Comparison of ENCODE assay signal across 11 cellular contexts in genomic region chr4:170008376-170008775, GRCh38. TPM values are rescaled to one million over a fixed set of nuclear protein-coding genes. Genes with fewer than 3 reads are reported as not detected.
DNase-seq lines count a peak whose midpoint lies in the region; ATAC-seq, FAIRE-seq and TF ChIP-seq lines count a peak whose summit lies in the region.
"Had no signal": no experiment of that assay in that cellular context is flagged by ENCODE, and none has a peak within 500 bp of the region (broad histone marks: within the 10 kb centered on the region; RNA-seq: fewer than 3 reads in every experiment).

No MANE protein-coding gene starts in this region.

- H3K27ac Mint-ChIP-seq in chondrocyte (ENCODE audit: unreplicated experiment) (no peak overlapping the region), nephron progenitor cell (no peak overlapping the region)

- WGBS in right cardiac atrium, result 83% methylated on average over 3 of the region's 3 CpGs

- no peak for DNase-seq in AG04449 (ENCODE audit: low read depth, low spot score)
- peak; percentile 7 for DNase-seq in HTR-8/SVneo (ENCODE audit: insufficient read length, low spot score)
- DNase-seq in chondrocyte (ENCODE audit: low spot score), result no peak
- no peak for DNase-seq in nephron progenitor cell
- no peak for DNase-seq in right atrium auricular region (ENCODE audit: low spot score)
- no peak for DNase-seq in mucosa of gallbladder (ENCODE audit: low spot score)
- DNase-seq in right cardiac atrium, result no peak
- DNase-seq: Caco-2, NCI-H2227 treated with DMSO at 0.1 percent for 48 hours, testis had no signal

- peaks cover 12% of the 10 kb centered on the region for H3K4me1 Mint-ChIP-seq in chondrocyte (ENCODE audit: low read depth)
- peaks cover 17% of the 10 kb centered on the region for H3K4me1 Mint-ChIP-seq in nephron progenitor cell

- H3K4me1 ChIP-seq in right atrium auricular region (peaks cover 0 to 5% of the 10 kb centered on the region in 2 donors), right cardiac atrium (ENCODE audit: control insufficient read depth, insufficient read depth, low read length) (no peaks in the 10 kb centered on the region)
- H3K4me1 ChIP-seq: Caco-2 had no signal

- H3K36me3 Mint-ChIP-seq in chondrocyte (ENCODE audit: low read depth), result no peaks in the 10 kb centered on the region
- no peaks in the 10 kb centered on the region for H3K36me3 Mint-ChIP-seq in nephron progenitor cell (ENCODE audit: low read depth)

- POLR2A ChIA-PET in AG04449 (lab: Yijun Ruan, JAX), result no interaction called here

- no peak overlapping the region for H3K4me3 ChIP-seq in AG04449 (ENCODE audit: low read depth, low read length)
- H3K4me3 ChIP-seq in right atrium auricular region, result no peak overlapping the region
- H3K4me3 ChIP-seq in right cardiac atrium (ENCODE audit: low read length), result no peak overlapping the region
- H3K4me3 ChIP-seq: testis had no signal

- H3K36me3 ChIP-seq in right atrium auricular region, result no peaks in the 10 kb centered on the region

- CTCF ChIA-PET in AG04449 (lab: Yijun Ruan, JAX), result interaction anchor here (1.2 to 4.3 kb wide), 3 partner anchors 17 to 216 kb away, joined by 4 to 22 read pairs (median 5); no protein-coding TSS in a partner anchor

- intact Hi-C loops in right cardiac atrium (cut with DNase I), result no loop called here

- H3K27ac ChIP-seq in right atrium auricular region (no peak overlapping the region), right cardiac atrium (ENCODE audit: low read length) (no peak overlapping the region)
- H3K27ac ChIP-seq: testis had no signal

- H3K27me3 Mint-ChIP-seq in chondrocyte (ENCODE audit: low read depth), result no peaks in the 10 kb centered on the region
- H3K27me3 Mint-ChIP-seq in nephron progenitor cell (ENCODE audit: low read depth, poor library complexity), result no peaks in the 10 kb centered on the region

- TF ChIP-seq CTCF in AG04449 (IDR thresholded peaks at IDR 0.05; ENCODE audit: insufficient read depth, low read length, missing control alignments) (peak; percentile 5), GM12873 (IDR thresholded peaks at IDR 0.05; ENCODE audit: insufficient read depth, low read depth, low read length, missing control alignments) (peak; percentile 29), chondrocyte (IDR thresholded peaks at IDR 0.05) (peak; percentile 30), nephron progenitor cell (IDR thresholded peaks at IDR 0.05) (no peak), right atrium auricular region (IDR thresholded peaks at IDR 0.05) (no peak)

- ATAC-seq in right cardiac atrium, result no peak

- H3K4me3 Mint-ChIP-seq in chondrocyte (ENCODE audit: unreplicated experiment) (no peak overlapping the region), nephron progenitor cell (no peak overlapping the region)

- no peaks in the 10 kb centered on the region for H3K27me3 ChIP-seq in right atrium auricular region
- no peaks in the 10 kb centered on the region for H3K27me3 ChIP-seq in right cardiac atrium (ENCODE audit: control insufficient read depth, insufficient read depth)
- H3K27me3 ChIP-seq: testis had no signal

- H3K9me3 Mint-ChIP-seq in chondrocyte (ENCODE audit: low read depth) (no peaks in the 10 kb centered on the region), nephron progenitor cell (peaks cover 12% of the 10 kb centered on the region)

- no peaks in the 10 kb centered on the region for H3K9me3 ChIP-seq in right atrium auricular region
- H3K9me3 ChIP-seq in right cardiac atrium (ENCODE audit: control insufficient read depth, low read length), result no peaks in the 10 kb centered on the region
- H3K9me3 ChIP-seq: Caco-2, testis had no signal

- peak; percentile 49 for FAIRE-seq in HTR-8/SVneo (lab: Jason Lieb, UNC)

RNA-seq across cellular contexts. Expression of gene MFAP3L, which starts 17.8 kb away (rescaled TPM):
- total RNA-seq in chondrocyte, result 6.8 to 19.4 TPM (median 13.1 TPM) in 3 replicates
- 1 to 10 TPM; 7.7 to 8.1 TPM for total RNA-seq in right atrium auricular region
- 4.5 TPM for total RNA-seq in mucosa of gallbladder
- 1 to 10 TPM; 3.2 to 6.2 (median 5.2) TPM for total RNA-seq in right cardiac atrium
- polyA plus RNA-seq in right cardiac atrium, result 1.3 TPM

Comparison
In these comparisons a context has a peak if more than half of its experiments do, and no peak if none do; other contexts are left out.
1. CTCF ChIP-seq: peak in AG04449 (single experiment), GM12873 (single experiment) and chondrocyte (single experiment); none in nephron progenitor cell (single experiment) and right atrium auricular region (0 of 2).